Comparison of ENCODE assay signal across 1 cellular context in the genomic region with DNA sequence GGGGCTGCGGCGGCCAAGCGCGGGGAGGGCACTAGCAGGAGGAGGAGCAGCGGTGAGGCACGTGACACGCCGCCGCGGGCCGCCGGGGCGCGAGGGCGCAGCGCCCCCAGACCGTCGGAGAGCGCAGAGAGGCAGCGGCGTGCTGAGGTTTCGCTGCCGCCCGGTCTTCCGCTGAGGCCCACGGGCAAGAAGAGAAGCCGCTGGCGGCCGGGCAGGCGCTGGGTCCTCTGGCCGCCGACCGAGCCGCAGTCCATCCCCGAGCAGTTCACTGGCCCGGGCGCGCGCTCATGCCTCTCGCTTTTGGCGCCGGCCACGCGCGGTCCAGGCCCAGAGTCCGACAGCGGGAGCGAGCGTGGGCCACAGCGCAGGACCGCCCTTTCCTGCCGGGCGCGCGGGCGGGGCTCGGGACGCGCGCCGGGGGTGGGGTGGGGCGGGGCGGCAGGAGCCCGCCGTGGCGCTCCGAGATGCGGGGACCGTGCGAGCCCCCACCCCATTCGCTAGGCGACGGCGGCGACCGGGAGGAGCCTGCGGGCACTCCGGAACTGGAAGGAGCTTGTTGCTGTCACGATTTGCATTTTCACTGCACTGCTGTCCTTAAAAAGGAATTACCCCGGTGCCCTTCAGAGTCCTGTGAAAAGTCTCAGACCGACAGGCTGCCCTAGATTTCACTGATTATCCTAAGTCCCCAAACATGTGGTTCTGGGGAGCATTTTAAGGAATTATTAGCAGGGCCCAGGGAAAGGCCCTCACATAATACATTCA.
TF ChIP-seq lines count a peak whose summit lies in the region.

Gene MCUR1, minus strand, starts transcription at position 382 of the 762 bp plus-strand sequence. Its CDS starts 128 bp downstream, at position 254.

TF ChIP-seq in K562, 482 proteins besides CTCF, POLR2A, EP300 and RAD21 (continued from another document and continues in another):
- TF ChIP-seq STAT6 (CRISPR knock-in tag; IDR thresholded peaks at IDR 0.05) (peak; percentile 31; the same call in 1 of the 2 replicates), RCOR1 (IDR thresholded peaks at IDR 0.05; ENCODE audit: borderline replicate concordance in 1 of 2, low read depth in 2 of 2, low read length in 2 of 2) (peak in 1 of 2 experiments; percentile 43; a peak in 3 of 4 replicates), PHF20 (IDR thresholded peaks at IDR 0.05; ENCODE audit: partially characterized antibody) (peak; percentile 59), ZNF311 (CRISPR knock-in tag; IDR thresholded peaks at IDR 0.05) (no peak), CREB1 (IDR thresholded peaks at IDR 0.05) (peak; percentile 27), CREB1 (CRISPR knock-in tag; IDR thresholded peaks at IDR 0.05) (peak; percentile 65), POLR2AphosphoS5 (IDR thresholded peaks at IDR 0.05; ENCODE audit: control insufficient read depth, insufficient read depth, low read depth, low read length) (peak; percentile 74), NCOR1 (IDR thresholded peaks at IDR 0.05) (peak; percentile 36; the same call in 1 of the 2 replicates), ZNF561 (CRISPR knock-in tag; conservative IDR thresholded peaks at IDR 0.05) (no peak), ATF1 (CRISPR knock-in tag; IDR thresholded peaks at IDR 0.05) (no peak), ATF1 (tag; IDR thresholded peaks at IDR 0.05) (peak; percentile 66), ZBTB26 (CRISPR knock-in tag; IDR thresholded peaks at IDR 0.05) (no peak), MECOM (CRISPR knock-in tag; IDR thresholded peaks at IDR 0.05) (no peak), KLF1 (tag; IDR thresholded peaks at IDR 0.05) (peak; percentile 31; the same call in 1 of the 2 replicates), NFATC3 (IDR thresholded peaks at IDR 0.05) (no peak), PRPF4 (IDR thresholded peaks at IDR 0.05; ENCODE audit: insufficient read depth, low read depth, low read length, poor library complexity, severe bottlenecking) (peak; percentile 49), ZFX (CRISPR knock-in tag; IDR thresholded peaks at IDR 0.05) (peak; percentile 99), RAD51 (IDR thresholded peaks at IDR 0.05; ENCODE audit: borderline replicate concordance, low read depth) (peak; percentile 75; the same call in 1 of the 2 replicates), MAFF (IDR thresholded peaks at IDR 0.05; ENCODE audit: low read length) (peak; percentile 23; the same call in 1 of the 2 replicates), ZNF134 (CRISPR knock-in tag; conservative IDR thresholded peaks at IDR 0.05) (no peak), ZNF766 (CRISPR knock-in tag; conservative IDR thresholded peaks at IDR 0.05) (peak; percentile 86; the same call in 1 of the 2 replicates), TBL1XR1 (IDR thresholded peaks at IDR 0.05; ENCODE audit: low read length in 2 of 2) (0 out of 4 replicates have a peak, but pooled peaks of 1 of the 2 experiments have one; percentile 7), SAP30 (IDR thresholded peaks at IDR 0.05; ENCODE audit: borderline replicate concordance, insufficient read depth, low read depth, low read length, poor library complexity, severe bottlenecking) (peak; percentile 24)
- TF ChIP-seq, protein P1, sequence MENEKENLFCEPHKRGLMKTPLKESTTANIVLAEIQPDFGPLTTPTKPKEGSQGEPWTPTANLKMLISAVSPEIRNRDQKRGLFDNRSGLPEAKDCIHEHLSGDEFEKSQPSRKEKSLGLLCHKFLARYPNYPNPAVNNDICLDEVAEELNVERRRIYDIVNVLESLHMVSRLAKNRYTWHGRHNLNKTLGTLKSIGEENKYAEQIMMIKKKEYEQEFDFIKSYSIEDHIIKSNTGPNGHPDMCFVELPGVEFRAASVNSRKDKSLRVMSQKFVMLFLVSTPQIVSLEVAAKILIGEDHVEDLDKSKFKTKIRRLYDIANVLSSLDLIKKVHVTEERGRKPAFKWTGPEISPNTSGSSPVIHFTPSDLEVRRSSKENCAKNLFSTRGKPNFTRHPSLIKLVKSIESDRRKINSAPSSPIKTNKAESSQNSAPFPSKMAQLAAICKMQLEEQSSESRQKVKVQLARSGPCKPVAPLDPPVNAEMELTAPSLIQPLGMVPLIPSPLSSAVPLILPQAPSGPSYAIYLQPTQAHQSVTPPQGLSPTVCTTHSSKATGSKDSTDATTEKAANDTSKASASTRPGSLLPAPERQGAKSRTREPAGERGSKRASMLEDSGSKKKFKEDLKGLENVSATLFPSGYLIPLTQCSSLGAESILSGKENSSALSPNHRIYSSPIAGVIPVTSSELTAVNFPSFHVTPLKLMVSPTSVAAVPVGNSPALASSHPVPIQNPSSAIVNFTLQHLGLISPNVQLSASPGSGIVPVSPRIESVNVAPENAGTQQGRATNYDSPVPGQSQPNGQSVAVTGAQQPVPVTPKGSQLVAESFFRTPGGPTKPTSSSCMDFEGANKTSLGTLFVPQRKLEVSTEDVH (IDR thresholded peaks at IDR 0.05; ENCODE audit: low read depth, partially characterized antibody) = peak; percentile 73
- TF ChIP-seq, protein P2, sequence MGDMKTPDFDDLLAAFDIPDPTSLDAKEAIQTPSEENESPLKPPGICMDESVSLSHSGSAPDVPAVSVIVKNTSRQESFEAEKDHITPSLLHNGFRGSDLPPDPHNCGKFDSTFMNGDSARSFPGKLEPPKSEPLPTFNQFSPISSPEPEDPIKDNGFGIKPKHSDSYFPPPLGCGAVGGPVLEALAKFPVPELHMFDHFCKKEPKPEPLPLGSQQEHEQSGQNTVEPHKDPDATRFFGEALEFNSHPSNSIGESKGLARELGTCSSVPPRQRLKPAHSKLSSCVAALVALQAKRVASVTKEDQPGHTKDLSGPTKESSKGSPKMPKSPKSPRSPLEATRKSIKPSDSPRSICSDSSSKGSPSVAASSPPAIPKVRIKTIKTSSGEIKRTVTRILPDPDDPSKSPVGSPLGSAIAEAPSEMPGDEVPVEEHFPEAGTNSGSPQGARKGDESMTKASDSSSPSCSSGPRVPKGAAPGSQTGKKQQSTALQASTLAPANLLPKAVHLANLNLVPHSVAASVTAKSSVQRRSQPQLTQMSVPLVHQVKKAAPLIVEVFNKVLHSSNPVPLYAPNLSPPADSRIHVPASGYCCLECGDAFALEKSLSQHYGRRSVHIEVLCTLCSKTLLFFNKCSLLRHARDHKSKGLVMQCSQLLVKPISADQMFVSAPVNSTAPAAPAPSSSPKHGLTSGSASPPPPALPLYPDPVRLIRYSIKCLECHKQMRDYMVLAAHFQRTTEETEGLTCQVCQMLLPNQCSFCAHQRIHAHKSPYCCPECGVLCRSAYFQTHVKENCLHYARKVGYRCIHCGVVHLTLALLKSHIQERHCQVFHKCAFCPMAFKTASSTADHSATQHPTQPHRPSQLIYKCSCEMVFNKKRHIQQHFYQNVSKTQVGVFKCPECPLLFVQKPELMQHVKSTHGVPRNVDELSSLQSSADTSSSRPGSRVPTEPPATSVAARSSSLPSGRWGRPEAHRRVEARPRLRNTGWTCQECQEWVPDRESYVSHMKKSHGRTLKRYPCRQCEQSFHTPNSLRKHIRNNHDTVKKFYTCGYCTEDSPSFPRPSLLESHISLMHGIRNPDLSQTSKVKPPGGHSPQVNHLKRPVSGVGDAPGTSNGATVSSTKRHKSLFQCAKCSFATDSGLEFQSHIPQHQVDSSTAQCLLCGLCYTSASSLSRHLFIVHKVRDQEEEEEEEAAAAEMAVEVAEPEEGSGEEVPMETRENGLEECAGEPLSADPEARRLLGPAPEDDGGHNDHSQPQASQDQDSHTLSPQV (IDR thresholded peaks at IDR 0.05) = peak; percentile 79
- TF ChIP-seq, protein P3, sequence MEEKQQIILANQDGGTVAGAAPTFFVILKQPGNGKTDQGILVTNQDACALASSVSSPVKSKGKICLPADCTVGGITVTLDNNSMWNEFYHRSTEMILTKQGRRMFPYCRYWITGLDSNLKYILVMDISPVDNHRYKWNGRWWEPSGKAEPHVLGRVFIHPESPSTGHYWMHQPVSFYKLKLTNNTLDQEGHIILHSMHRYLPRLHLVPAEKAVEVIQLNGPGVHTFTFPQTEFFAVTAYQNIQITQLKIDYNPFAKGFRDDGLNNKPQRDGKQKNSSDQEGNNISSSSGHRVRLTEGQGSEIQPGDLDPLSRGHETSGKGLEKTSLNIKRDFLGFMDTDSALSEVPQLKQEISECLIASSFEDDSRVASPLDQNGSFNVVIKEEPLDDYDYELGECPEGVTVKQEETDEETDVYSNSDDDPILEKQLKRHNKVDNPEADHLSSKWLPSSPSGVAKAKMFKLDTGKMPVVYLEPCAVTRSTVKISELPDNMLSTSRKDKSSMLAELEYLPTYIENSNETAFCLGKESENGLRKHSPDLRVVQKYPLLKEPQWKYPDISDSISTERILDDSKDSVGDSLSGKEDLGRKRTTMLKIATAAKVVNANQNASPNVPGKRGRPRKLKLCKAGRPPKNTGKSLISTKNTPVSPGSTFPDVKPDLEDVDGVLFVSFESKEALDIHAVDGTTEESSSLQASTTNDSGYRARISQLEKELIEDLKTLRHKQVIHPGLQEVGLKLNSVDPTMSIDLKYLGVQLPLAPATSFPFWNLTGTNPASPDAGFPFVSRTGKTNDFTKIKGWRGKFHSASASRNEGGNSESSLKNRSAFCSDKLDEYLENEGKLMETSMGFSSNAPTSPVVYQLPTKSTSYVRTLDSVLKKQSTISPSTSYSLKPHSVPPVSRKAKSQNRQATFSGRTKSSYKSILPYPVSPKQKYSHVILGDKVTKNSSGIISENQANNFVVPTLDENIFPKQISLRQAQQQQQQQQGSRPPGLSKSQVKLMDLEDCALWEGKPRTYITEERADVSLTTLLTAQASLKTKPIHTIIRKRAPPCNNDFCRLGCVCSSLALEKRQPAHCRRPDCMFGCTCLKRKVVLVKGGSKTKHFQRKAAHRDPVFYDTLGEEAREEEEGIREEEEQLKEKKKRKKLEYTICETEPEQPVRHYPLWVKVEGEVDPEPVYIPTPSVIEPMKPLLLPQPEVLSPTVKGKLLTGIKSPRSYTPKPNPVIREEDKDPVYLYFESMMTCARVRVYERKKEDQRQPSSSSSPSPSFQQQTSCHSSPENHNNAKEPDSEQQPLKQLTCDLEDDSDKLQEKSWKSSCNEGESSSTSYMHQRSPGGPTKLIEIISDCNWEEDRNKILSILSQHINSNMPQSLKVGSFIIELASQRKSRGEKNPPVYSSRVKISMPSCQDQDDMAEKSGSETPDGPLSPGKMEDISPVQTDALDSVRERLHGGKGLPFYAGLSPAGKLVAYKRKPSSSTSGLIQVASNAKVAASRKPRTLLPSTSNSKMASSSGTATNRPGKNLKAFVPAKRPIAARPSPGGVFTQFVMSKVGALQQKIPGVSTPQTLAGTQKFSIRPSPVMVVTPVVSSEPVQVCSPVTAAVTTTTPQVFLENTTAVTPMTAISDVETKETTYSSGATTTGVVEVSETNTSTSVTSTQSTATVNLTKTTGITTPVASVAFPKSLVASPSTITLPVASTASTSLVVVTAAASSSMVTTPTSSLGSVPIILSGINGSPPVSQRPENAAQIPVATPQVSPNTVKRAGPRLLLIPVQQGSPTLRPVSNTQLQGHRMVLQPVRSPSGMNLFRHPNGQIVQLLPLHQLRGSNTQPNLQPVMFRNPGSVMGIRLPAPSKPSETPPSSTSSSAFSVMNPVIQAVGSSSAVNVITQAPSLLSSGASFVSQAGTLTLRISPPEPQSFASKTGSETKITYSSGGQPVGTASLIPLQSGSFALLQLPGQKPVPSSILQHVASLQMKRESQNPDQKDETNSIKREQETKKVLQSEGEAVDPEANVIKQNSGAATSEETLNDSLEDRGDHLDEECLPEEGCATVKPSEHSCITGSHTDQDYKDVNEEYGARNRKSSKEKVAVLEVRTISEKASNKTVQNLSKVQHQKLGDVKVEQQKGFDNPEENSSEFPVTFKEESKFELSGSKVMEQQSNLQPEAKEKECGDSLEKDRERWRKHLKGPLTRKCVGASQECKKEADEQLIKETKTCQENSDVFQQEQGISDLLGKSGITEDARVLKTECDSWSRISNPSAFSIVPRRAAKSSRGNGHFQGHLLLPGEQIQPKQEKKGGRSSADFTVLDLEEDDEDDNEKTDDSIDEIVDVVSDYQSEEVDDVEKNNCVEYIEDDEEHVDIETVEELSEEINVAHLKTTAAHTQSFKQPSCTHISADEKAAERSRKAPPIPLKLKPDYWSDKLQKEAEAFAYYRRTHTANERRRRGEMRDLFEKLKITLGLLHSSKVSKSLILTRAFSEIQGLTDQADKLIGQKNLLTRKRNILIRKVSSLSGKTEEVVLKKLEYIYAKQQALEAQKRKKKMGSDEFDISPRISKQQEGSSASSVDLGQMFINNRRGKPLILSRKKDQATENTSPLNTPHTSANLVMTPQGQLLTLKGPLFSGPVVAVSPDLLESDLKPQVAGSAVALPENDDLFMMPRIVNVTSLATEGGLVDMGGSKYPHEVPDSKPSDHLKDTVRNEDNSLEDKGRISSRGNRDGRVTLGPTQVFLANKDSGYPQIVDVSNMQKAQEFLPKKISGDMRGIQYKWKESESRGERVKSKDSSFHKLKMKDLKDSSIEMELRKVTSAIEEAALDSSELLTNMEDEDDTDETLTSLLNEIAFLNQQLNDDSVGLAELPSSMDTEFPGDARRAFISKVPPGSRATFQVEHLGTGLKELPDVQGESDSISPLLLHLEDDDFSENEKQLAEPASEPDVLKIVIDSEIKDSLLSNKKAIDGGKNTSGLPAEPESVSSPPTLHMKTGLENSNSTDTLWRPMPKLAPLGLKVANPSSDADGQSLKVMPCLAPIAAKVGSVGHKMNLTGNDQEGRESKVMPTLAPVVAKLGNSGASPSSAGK (IDR thresholded peaks at IDR 0.05) = peak; percentile 84
- TF ChIP-seq, protein P4, sequence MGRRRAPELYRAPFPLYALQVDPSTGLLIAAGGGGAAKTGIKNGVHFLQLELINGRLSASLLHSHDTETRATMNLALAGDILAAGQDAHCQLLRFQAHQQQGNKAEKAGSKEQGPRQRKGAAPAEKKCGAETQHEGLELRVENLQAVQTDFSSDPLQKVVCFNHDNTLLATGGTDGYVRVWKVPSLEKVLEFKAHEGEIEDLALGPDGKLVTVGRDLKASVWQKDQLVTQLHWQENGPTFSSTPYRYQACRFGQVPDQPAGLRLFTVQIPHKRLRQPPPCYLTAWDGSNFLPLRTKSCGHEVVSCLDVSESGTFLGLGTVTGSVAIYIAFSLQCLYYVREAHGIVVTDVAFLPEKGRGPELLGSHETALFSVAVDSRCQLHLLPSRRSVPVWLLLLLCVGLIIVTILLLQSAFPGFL (CRISPR knock-in tag; IDR thresholded peaks at IDR 0.05) = peak; percentile 65; the same call in 1 of the 2 replicates
